ENCODE assay signal across 1 cellular context in genomic region chr7:77824636-77825035, GRCh38.
TF ChIP-seq lines count a peak whose summit lies in the region.

No MANE protein-coding gene starts in this region.

TF ChIP-seq in GM12878, 131 proteins besides CTCF, POLR2A, EP300 and RAD21:
- TF ChIP-seq ELK1 (IDR thresholded peaks at IDR 0.05; ENCODE audit: low read depth, low read length), result no peak
- no peak for TF ChIP-seq PML (IDR thresholded peaks at IDR 0.05; ENCODE audit: low read length)
- no peak for TF ChIP-seq NKRF (conservative IDR thresholded peaks at IDR 0.05)
- TF ChIP-seq E2F8 (IDR thresholded peaks at IDR 0.05; ENCODE audit: low read depth, partially characterized antibody), result no peak
- TF ChIP-seq IRF4 (IDR thresholded peaks at IDR 0.05; ENCODE audit: low read depth, low read length), result no peak
- TF ChIP-seq LARP7 (IDR thresholded peaks at IDR 0.05), result no peak
- no peak for TF ChIP-seq REST (IDR thresholded peaks at IDR 0.05; ENCODE audit: low read depth, low read length)
